Comparison of ENCODE assay signal across 8 cellular contexts in the genomic region with DNA sequence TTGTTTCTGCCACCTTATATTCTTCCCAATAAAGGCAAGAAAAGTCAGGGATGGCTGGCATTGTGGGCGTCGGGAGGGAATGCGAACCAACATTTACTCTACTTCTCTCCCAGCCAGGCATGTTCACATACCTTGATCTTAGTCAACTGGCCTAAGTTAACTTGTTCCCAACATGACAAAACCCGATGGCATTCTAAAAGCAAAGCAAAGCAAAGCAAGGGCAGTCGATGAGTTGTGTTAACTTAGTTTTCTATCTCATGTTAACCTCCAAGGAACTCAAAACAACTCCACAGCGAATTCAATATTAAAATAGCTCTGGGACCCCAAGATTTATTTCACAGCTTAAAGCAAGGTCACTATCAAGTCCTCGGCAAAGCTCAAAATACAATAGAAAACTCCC. TPM values are rescaled to one million over a fixed set of nuclear protein-coding genes. Genes with fewer than 3 reads are reported as not detected.
DNase-seq lines count a peak whose midpoint lies in the region; ATAC-seq and TF ChIP-seq lines count a peak whose summit lies in the region.

No MANE protein-coding gene starts in this region.

- no peak for TF ChIP-seq CTCF in CD8-positive, alpha-beta T cell (IDR thresholded peaks at IDR 0.05)
- TF ChIP-seq CTCF in lower leg skin (IDR thresholded peaks at IDR 0.05) = no peak

- H4K91ac ChIP-seq in neuronal stem cell (ENCODE audit: low read depth, low read length, poor library complexity) = no peak overlapping the region

- DNase-seq in CD8-positive, alpha-beta T cell = no peak
- no peak for DNase-seq in NT2/D1 (ENCODE audit: low read depth, low spot score)
- no peak for DNase-seq in effector memory CD8-positive, alpha-beta T cell
- DNase-seq in neuronal stem cell (ENCODE audit: low spot score) = no peak
- no peak for DNase-seq in lower leg skin (ENCODE audit: low spot score in 2 of 2)
- DNase-seq in Kasumi-1 (lab: John Stamatoyannopoulos, UW) = no peak

- no peaks in the 10 kb centered on the region for H3K36me3 ChIP-seq in CD8-positive, alpha-beta T cell (ENCODE audit: insufficient read depth, low read length)
- H3K36me3 ChIP-seq in NT2/D1 (ENCODE audit: insufficient read depth, insufficient read length, low read length) (peaks cover 16% of the 10 kb centered on the region), neuronal stem cell (replicated peaks in 1 of 2; ENCODE audit: control insufficient read depth in 2 of 2, insufficient read depth in 2 of 2, low read length in 2 of 2) (peaks cover 2 to 26% of the 10 kb centered on the region in 2 donors)

- ATAC-seq in CD8-positive, alpha-beta T cell = no peak
- ATAC-seq in effector memory CD8-positive, alpha-beta T cell (replicated peaks) = no peak
- no peak for ATAC-seq in HG02884 (IDR thresholded peaks at IDR 0.05; ENCODE audit: unreplicated experiment)
- ATAC-seq in HG02852 (IDR thresholded peaks at IDR 0.05; ENCODE audit: unreplicated experiment) = no peak

- H3K27ac ChIP-seq in CD8-positive, alpha-beta T cell (ENCODE audit: low read depth, low read length) = no peak overlapping the region
- H3K27ac ChIP-seq in neuronal stem cell (replicated peaks; ENCODE audit: low read length) = no peak overlapping the region

- no peak overlapping the region for H2BK5ac ChIP-seq in neuronal stem cell (ENCODE audit: low read length)

- no peak overlapping the region for H3K14ac ChIP-seq in neuronal stem cell (ENCODE audit: low read length)

- H3K4me1 Mint-ChIP-seq in CD8-positive, alpha-beta T cell (ENCODE audit: low read depth) = peaks cover 70% of the 10 kb centered on the region
- H3K4me1 Mint-ChIP-seq in effector memory CD8-positive, alpha-beta T cell (ENCODE audit: low read depth in 2 of 2) = peaks cover 39 to 53% of the 10 kb centered on the region in 2 donors

- H2BK120ac ChIP-seq in neuronal stem cell (ENCODE audit: low read depth, low read length) = no peak overlapping the region

- no peak overlapping the region for H4K8ac ChIP-seq in neuronal stem cell (ENCODE audit: low read depth, low read length)

- peak overlapping the region; percentile 86 for H3K4me2 ChIP-seq in neuronal stem cell (ENCODE audit: insufficient read depth, low read length, poor library complexity, severe bottlenecking)

- H3K27ac Mint-ChIP-seq in CD8-positive, alpha-beta T cell = peak overlapping the region; percentile 86
- peak overlapping the region; percentile 94 to 97 for H3K27ac Mint-ChIP-seq in effector memory CD8-positive, alpha-beta T cell

- H2AK5ac ChIP-seq in neuronal stem cell (ENCODE audit: low read depth, low read length) = no peak overlapping the region

- H3K9me3 ChIP-seq in CD8-positive, alpha-beta T cell (ENCODE audit: low read length) = no peaks in the 10 kb centered on the region
- H3K9me3 ChIP-seq in NT2/D1 (ENCODE audit: insufficient read depth, low read length) (0 out of 2 replicates have a peak, but pooled peaks cover 5% of the 10 kb centered on the region), neuronal stem cell (replicated peaks in 1 of 2; ENCODE audit: control insufficient read depth in 2 of 2, insufficient read depth in 1 of 2, low read depth in 1 of 2, low read length in 2 of 2) (peaks cover 2 to 13% of the 10 kb centered on the region in 2 donors)

- intact Hi-C loops in CD8-positive, alpha-beta T cell (cut with DNase I, micrococcal nuclease) = loop anchor here in 1 of 2 experiments (5.0 kb wide), 1 partner anchor 138 kb away; no protein-coding TSS in a partner anchor
- intact Hi-C loops in lower leg skin (cut with DNase I; ENCODE audit: low total_unique reads) = no loop called here

- no peak overlapping the region for H3K18ac ChIP-seq in neuronal stem cell (ENCODE audit: low read length)

- no peaks in the 10 kb centered on the region for H3K27me3 ChIP-seq in CD8-positive, alpha-beta T cell (ENCODE audit: insufficient read depth, low read length)
- H3K27me3 ChIP-seq in NT2/D1 (ENCODE audit: insufficient read depth, insufficient read length) (peaks cover 17% of the 10 kb centered on the region), neuronal stem cell (ENCODE audit: control insufficient read depth in 3 of 3, insufficient read depth in 3 of 3, low read depth in 1 of 3, low read length in 3 of 3) (no peaks in the 10 kb centered on the region)

- no peak overlapping the region for H3K4ac ChIP-seq in neuronal stem cell (ENCODE audit: low read length)

- H2BK12ac ChIP-seq in neuronal stem cell (ENCODE audit: low read length) = no peak overlapping the region

- H3K4me1 ChIP-seq in CD8-positive, alpha-beta T cell (ENCODE audit: insufficient read depth, low read length) = peaks cover 43% of the 10 kb centered on the region
- H3K4me1 ChIP-seq in NT2/D1 (ENCODE audit: insufficient read depth, insufficient read length) (no peaks in the 10 kb centered on the region), neuronal stem cell (ENCODE audit: control insufficient read depth in 2 of 2, insufficient read depth in 1 of 2, low read depth in 1 of 2, low read length in 2 of 2) (peaks cover 7 to 12% of the 10 kb centered on the region in 2 donors)

- no peaks in the 10 kb centered on the region for H3K9me3 Mint-ChIP-seq in CD8-positive, alpha-beta T cell
- H3K9me3 Mint-ChIP-seq in effector memory CD8-positive, alpha-beta T cell = no peaks in the 10 kb centered on the region

- CTCF ChIA-PET in CD8-positive, alpha-beta T cell (lab: Charles Lee) = no interaction called here

- peak overlapping the region; percentile 88 for H3K4me3 Mint-ChIP-seq in CD8-positive, alpha-beta T cell
- peak overlapping the region; percentile 97 to 98 for H3K4me3 Mint-ChIP-seq in effector memory CD8-positive, alpha-beta T cell

- peak overlapping the region; percentile 77 for H3K4me3 ChIP-seq in CD8-positive, alpha-beta T cell (ENCODE audit: low read depth, low read length)
- H3K4me3 ChIP-seq in NT2/D1 (ENCODE audit: insufficient read length, low read depth) = peak overlapping the region; percentile 74
- peak overlapping the region in 1 of 2 donors; percentile 72 for H3K4me3 ChIP-seq in neuronal stem cell (ENCODE audit: low read length in 2 of 2)
- H3K4me3 ChIP-seq in lower leg skin (ENCODE audit: low read depth, poor library complexity, severe bottlenecking) = no peak overlapping the region

- H3K27me3 Mint-ChIP-seq in CD8-positive, alpha-beta T cell (ENCODE audit: low read depth) = no peaks in the 10 kb centered on the region
- no peaks in the 10 kb centered on the region for H3K27me3 Mint-ChIP-seq in effector memory CD8-positive, alpha-beta T cell

- H2AFZ ChIP-seq in neuronal stem cell (ENCODE audit: low read length) = no peak overlapping the region

- POLR2A ChIA-PET in CD8-positive, alpha-beta T cell (lab: Charles Lee) = no interaction called here

- no peak overlapping the region for H3K23ac ChIP-seq in neuronal stem cell (ENCODE audit: low read depth, low read length, poor library complexity)

- H3K36me3 Mint-ChIP-seq in CD8-positive, alpha-beta T cell = peaks cover 18% of the 10 kb centered on the region
- peaks cover 12% of the 10 kb centered on the region for H3K36me3 Mint-ChIP-seq in effector memory CD8-positive, alpha-beta T cell (ENCODE audit: insufficient read depth)

- no peak overlapping the region for H2BK15ac ChIP-seq in neuronal stem cell (ENCODE audit: low read length)

- WGBS in neuronal stem cell (ENCODE audit: extremely low coverage in 2 of 2, insufficient read length in 2 of 2, insufficient replicate concordance in 1 of 2), 2 donors = no CpG with 5 or more reads among the region's 7 CpGs
- 59 to 64% methylated on average over 7 of the region's 7 CpGs for WGBS in lower leg skin, 2 donors

- H3K79me1 ChIP-seq in neuronal stem cell (ENCODE audit: low read depth, low read length) = peaks cover 9% of the 10 kb centered on the region

- H3K9ac ChIP-seq in NT2/D1 (ENCODE audit: insufficient read length, low read depth) (peak overlapping the region; percentile 82), neuronal stem cell (ENCODE audit: low read depth, low read length, poor library complexity) (no peak overlapping the region)

- no peak for TF ChIP-seq POLR2A in lower leg skin (IDR thresholded peaks at IDR 0.05)

RNA-seq across cellular contexts. Expression of gene CCNY, which starts 1.2 kb away (rescaled TPM):
- total RNA-seq in CD8-positive, alpha-beta T cell = 10 to 100 TPM; 75.3 to 77.3 TPM
- 44.5 TPM for polyA plus RNA-seq in neuronal stem cell (2013, experiment 1 of 2)
- 46.5 TPM for polyA plus RNA-seq in neuronal stem cell (2013, experiment 2 of 2)
- total RNA-seq in lower leg skin = 10 to 100 TPM; 23.3 to 72.3 (median 26.7) TPM
